8 cellular contexts compared by ENCODE assay signal in genomic region chr2:236338495-236339184, GRCh38.
DNase-seq lines count a peak whose midpoint lies in the region; ATAC-seq, FAIRE-seq and TF ChIP-seq lines count a peak whose summit lies in the region.

No MANE protein-coding gene starts in this region.

- POLR2A ChIA-PET in endothelial cell of umbilical vein (lab: Charles Lee) (no interaction called here), HepG2 (lab: Yijun Ruan, JAX) (no interaction called here)

- no peak overlapping the region for H3K27ac ChIP-seq in endothelial cell of umbilical vein (ENCODE audit: insufficient read depth, low read depth, low read length)
- H3K27ac ChIP-seq in HepG2 (ENCODE audit: extremely low read length, insufficient read depth, low read length), result no peak overlapping the region
- peak overlapping the region in 1 of 4 donors; percentile 8 for H3K27ac ChIP-seq in Peyer's patch

- no peaks in the 10 kb centered on the region for H3K79me2 ChIP-seq in endothelial cell of umbilical vein (ENCODE audit: control insufficient read depth, insufficient read depth, low read length)
- H3K79me2 ChIP-seq in HepG2 (ENCODE audit: insufficient read depth, low read length), result no peaks in the 10 kb centered on the region

- BruUV-seq in endothelial cell of umbilical vein (replicated peaks; lab: Mats Ljungman, UMichigan), result no TSS peak
- BruUV-seq in HepG2 (replicated peaks; lab: Mats Ljungman, UMichigan), result no TSS peak

- no peak overlapping the region for H3K9ac ChIP-seq in endothelial cell of umbilical vein (replicated peaks; ENCODE audit: extremely low read depth, insufficient read depth, low read length)
- H3K9ac ChIP-seq in HepG2 (ENCODE audit: insufficient read depth, low read depth, low read length), result no peak overlapping the region

- H3K27me3 ChIP-seq in endothelial cell of umbilical vein (ENCODE audit: control insufficient read depth in 2 of 2, insufficient read depth in 2 of 2, low read length in 2 of 2) (no peaks in the 10 kb centered on the region), HepG2 (ENCODE audit: control insufficient read depth in 1 of 2, insufficient read depth in 2 of 2, low read length in 2 of 2) (peaks cover 6 to 37% of the 10 kb centered on the region in 2 experiments; a peak in 4 of 5 replicates), Peyer's patch (no peaks in the 10 kb centered on the region)

- no peaks in the 10 kb centered on the region for H4K20me1 ChIP-seq in endothelial cell of umbilical vein (replicated peaks; ENCODE audit: control insufficient read depth, extremely low read depth, insufficient read depth, low read length)
- no peaks in the 10 kb centered on the region for H4K20me1 ChIP-seq in HepG2 (ENCODE audit: insufficient read depth, low read length)

- TF ChIP-seq EP300 in HepG2 (IDR thresholded peaks at IDR 0.05; ENCODE audit: low read depth in 2 of 2, low read length in 2 of 2) (no peak), HepG2 (CRISPR knock-in tag; IDR thresholded peaks at IDR 0.05; ENCODE audit: borderline replicate concordance) (no peak)

- TF ChIP-seq CTCF in endothelial cell of umbilical vein (IDR thresholded peaks at IDR 0.05; ENCODE audit: extremely low read depth in 1 of 2, insufficient read depth in 1 of 2, low read depth in 1 of 2, low read length in 2 of 2) (no peak), HepG2 (CRISPR knock-in tag; IDR thresholded peaks at IDR 0.05) (no peak), Peyer's patch (IDR thresholded peaks at IDR 0.05) (no peak)

- H3K9me3 ChIP-seq in endothelial cell of umbilical vein (replicated peaks; ENCODE audit: control insufficient read depth, insufficient read depth, low read length) (no peaks in the 10 kb centered on the region), HepG2 (ENCODE audit: low read length) (no peaks in the 10 kb centered on the region), Peyer's patch (no peaks in the 10 kb centered on the region)

- intact Hi-C loops in endothelial cell of umbilical vein (cut with micrococcal nuclease) (no loop called here), HepG2 (cut with micrococcal nuclease; ENCODE audit: unreplicated experiment) (no loop called here)

- no peak overlapping the region for H3K4me2 ChIP-seq in endothelial cell of umbilical vein (ENCODE audit: insufficient read depth, low read length)
- no peak overlapping the region for H3K4me2 ChIP-seq in HepG2 (ENCODE audit: low read depth, low read length)

- in situ Hi-C loops in HepG2 (cut with HindIII; ENCODE audit: extremely low pct_ligation_motif_present, low pct_unique_long_range_greater_than_20kb), result no loop called here

- DNase-seq in AG08396 (ENCODE audit: low spot score) (peak; percentile 45), M059J (ENCODE audit: low read depth) (peak; percentile 4), endothelial cell of umbilical vein (ENCODE audit: low read depth, low spot score) (peak; percentile 34), HepG2 (ENCODE audit: low spot score) (no peak), Peyer's patch (no peak)
- no peak for DNase-seq in activated naive CD4-positive, alpha-beta T cell treated with anti-CD3 and anti-CD28 coated beads, Interleukin-2, amount 50 U/mL, for 16 hours

- dilution Hi-C loops in endothelial cell of umbilical vein (cut with MboI; ENCODE audit: extremely low pct_ligation_motif_present, low sequenced_read_pairs), result no loop called here

- TF ChIP-seq POLR2A in endothelial cell of umbilical vein (IDR thresholded peaks at IDR 0.05; ENCODE audit: low read depth, low read length) (no peak), HepG2 (IDR thresholded peaks at IDR 0.05; ENCODE audit: insufficient read depth in 1 of 2, low read depth in 2 of 2, low read length in 2 of 2) (no peak), Peyer's patch (IDR thresholded peaks at IDR 0.05) (no peak)

- H3K4me3 ChIP-seq in endothelial cell of umbilical vein (replicated peaks in 1 of 3; ENCODE audit: insufficient read depth in 1 of 3, low read depth in 1 of 3, low read length in 3 of 3) (no peak overlapping the region), HepG2 (replicated peaks in 1 of 3; ENCODE audit: insufficient read depth in 1 of 3, low read depth in 2 of 3, low read length in 3 of 3) (no peak overlapping the region), Peyer's patch (no peak overlapping the region)

- H2AFZ ChIP-seq in endothelial cell of umbilical vein (ENCODE audit: low read depth, low read length) (no peak overlapping the region), HepG2 (ENCODE audit: low read length) (no peak overlapping the region)

- FAIRE-seq in endothelial cell of umbilical vein (lab: Jason Lieb, UNC), result peak; percentile 63
- no peak for FAIRE-seq in HepG2 (lab: Jason Lieb, UNC)

- CTCF ChIA-PET in endothelial cell of umbilical vein (lab: Charles Lee) (interaction anchor here (0.7 to 1.1 kb wide), 2 partner anchors 29 to 559 kb away, joined by 3 to 5 read pairs; no protein-coding TSS in a partner anchor), HepG2 (lab: Yijun Ruan, JAX; ENCODE audit: low intra/inter-chr PET ratio, low total read pairs) (no interaction called here)

- H3K36me3 ChIP-seq in endothelial cell of umbilical vein (ENCODE audit: control insufficient read depth in 2 of 2, extremely low read depth in 1 of 2, insufficient read depth in 2 of 2, low read length in 2 of 2), result no peaks in the 10 kb centered on the region
- no peaks in the 10 kb centered on the region for H3K36me3 ChIP-seq in HepG2 (replicated peaks in 1 of 2; ENCODE audit: control insufficient read depth in 1 of 2, insufficient read depth in 2 of 2, low read length in 2 of 2)
- no peaks in the 10 kb centered on the region for H3K36me3 ChIP-seq in Peyer's patch

- 24% methylated on average over 11 of the region's 12 CpGs for WGBS in HepG2 (ENCODE audit: low lambda C conversion rate)

- H3K9me1 ChIP-seq in endothelial cell of umbilical vein (replicated peaks; ENCODE audit: control insufficient read depth, extremely low read depth, insufficient read depth, low read length), result no peaks in the 10 kb centered on the region

- no peak for TF ChIP-seq RAD21 in HepG2 (CRISPR knock-in tag; IDR thresholded peaks at IDR 0.05)

- ATAC-seq in HepG2 (peak; percentile 34; the same call in 1 of the 3 replicates), GM19324 (IDR thresholded peaks at IDR 0.05; ENCODE audit: low FRiP score, unreplicated experiment) (no peak), HG02763 (IDR thresholded peaks at IDR 0.05; ENCODE audit: unreplicated experiment) (no peak)

- H3K4me1 ChIP-seq in endothelial cell of umbilical vein (ENCODE audit: control insufficient read depth, extremely low read depth, insufficient read depth, low read length) (no peaks in the 10 kb centered on the region), HepG2 (ENCODE audit: insufficient read depth, low read length) (peaks cover 10% of the 10 kb centered on the region), Peyer's patch (peaks cover 0 to 8% (median 0%) of the 10 kb centered on the region in 4 donors)

TF ChIP-seq in endothelial cell of umbilical vein, 7 proteins besides CTCF, POLR2A, EP300 and RAD21:
- TF ChIP-seq MYC (IDR thresholded peaks at IDR 0.05; ENCODE audit: low read depth, low read length), result no peak
- TF ChIP-seq GATA2 (IDR thresholded peaks at IDR 0.05; ENCODE audit: insufficient read depth, insufficient read length, low read depth, low read length), result no peak
- TF ChIP-seq MAX (IDR thresholded peaks at IDR 0.05; ENCODE audit: insufficient read depth, insufficient read length), result no peak
- no peak for TF ChIP-seq JUN (IDR thresholded peaks at IDR 0.05; ENCODE audit: borderline replicate concordance, insufficient read depth, insufficient read length, low read depth)
- no peak for TF ChIP-seq FOS (IDR thresholded peaks at IDR 0.05; ENCODE audit: borderline replicate concordance, insufficient read depth, low read length)
- no peak for TF ChIP-seq POLR2AphosphoS5 (IDR thresholded peaks at IDR 0.05; ENCODE audit: insufficient read depth, low read depth, low read length)
- no peak for TF ChIP-seq EZH2 (IDR thresholded peaks at IDR 0.05; ENCODE audit: borderline replicate concordance, low read depth, low read length, severe bottlenecking)

TF ChIP-seq in HepG2, 621 proteins besides CTCF, POLR2A, EP300 and RAD21:
- TF ChIP-seq, protein P1, sequence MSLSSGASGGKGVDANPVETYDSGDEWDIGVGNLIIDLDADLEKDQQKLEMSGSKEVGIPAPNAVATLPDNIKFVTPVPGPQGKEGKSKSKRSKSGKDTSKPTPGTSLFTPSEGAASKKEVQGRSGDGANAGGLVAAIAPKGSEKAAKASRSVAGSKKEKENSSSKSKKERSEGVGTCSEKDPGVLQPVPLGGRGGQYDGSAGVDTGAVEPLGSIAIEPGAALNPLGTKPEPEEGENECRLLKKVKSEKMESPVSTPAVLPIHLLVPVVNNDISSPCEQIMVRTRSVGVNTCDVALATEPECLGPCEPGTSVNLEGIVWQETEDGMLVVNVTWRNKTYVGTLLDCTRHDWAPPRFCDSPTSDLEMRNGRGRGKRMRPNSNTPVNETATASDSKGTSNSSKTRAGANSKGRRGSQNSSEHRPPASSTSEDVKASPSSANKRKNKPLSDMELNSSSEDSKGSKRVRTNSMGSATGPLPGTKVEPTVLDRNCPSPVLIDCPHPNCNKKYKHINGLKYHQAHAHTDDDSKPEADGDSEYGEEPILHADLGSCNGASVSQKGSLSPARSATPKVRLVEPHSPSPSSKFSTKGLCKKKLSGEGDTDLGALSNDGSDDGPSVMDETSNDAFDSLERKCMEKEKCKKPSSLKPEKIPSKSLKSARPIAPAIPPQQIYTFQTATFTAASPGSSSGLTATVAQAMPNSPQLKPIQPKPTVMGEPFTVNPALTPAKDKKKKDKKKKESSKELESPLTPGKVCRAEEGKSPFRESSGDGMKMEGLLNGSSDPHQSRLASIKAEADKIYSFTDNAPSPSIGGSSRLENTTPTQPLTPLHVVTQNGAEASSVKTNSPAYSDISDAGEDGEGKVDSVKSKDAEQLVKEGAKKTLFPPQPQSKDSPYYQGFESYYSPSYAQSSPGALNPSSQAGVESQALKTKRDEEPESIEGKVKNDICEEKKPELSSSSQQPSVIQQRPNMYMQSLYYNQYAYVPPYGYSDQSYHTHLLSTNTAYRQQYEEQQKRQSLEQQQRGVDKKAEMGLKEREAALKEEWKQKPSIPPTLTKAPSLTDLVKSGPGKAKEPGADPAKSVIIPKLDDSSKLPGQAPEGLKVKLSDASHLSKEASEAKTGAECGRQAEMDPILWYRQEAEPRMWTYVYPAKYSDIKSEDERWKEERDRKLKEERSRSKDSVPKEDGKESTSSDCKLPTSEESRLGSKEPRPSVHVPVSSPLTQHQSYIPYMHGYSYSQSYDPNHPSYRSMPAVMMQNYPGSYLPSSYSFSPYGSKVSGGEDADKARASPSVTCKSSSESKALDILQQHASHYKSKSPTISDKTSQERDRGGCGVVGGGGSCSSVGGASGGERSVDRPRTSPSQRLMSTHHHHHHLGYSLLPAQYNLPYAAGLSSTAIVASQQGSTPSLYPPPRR (CRISPR knock-in tag; IDR thresholded peaks at IDR 0.05; ENCODE audit: borderline replicate concordance), result no peak
- TF ChIP-seq RFX3 (CRISPR knock-in tag; IDR thresholded peaks at IDR 0.05), result peak; percentile 62; the same call in 1 of the 2 replicates
TF ChIP-seq in HepG2: peak in this region for 1.

Comparison
In these comparisons a context has a peak if more than half of its experiments do, and no peak if none do; other contexts are left out.
1. DNase-seq: peak in AG08396 (single experiment), M059J (single experiment) and endothelial cell of umbilical vein (single experiment); none in HepG2 (single experiment), Peyer's patch (0 of 3) and activated naive CD4-positive, alpha-beta T cell treated with anti-CD3 and anti-CD28 coated beads, Interleukin-2, amount 50 U/mL, for 16 hours (single experiment).